ENCODE assay signal across 8 cellular contexts in genomic region chr2:100427627-100428258, GRCh38. TPM values are rescaled to one million over a fixed set of nuclear protein-coding genes. Genes with fewer than 3 reads are reported as not detected.
DNase-seq lines count a peak whose midpoint lies in the region; ATAC-seq, FAIRE-seq and TF ChIP-seq lines count a peak whose summit lies in the region.

No MANE protein-coding gene starts in this region.

- no peak overlapping the region for H2AFZ ChIP-seq in trophoblast cell (ENCODE audit: insufficient read depth, low read length, poor library complexity)

- H3K79me1 ChIP-seq in trophoblast cell (ENCODE audit: low read length) = no peaks in the 10 kb centered on the region

- 0 out of 2 replicates have a peak, but pooled peaks cover 4% of the 10 kb centered on the region for H3K9me3 ChIP-seq in NT2/D1 (ENCODE audit: insufficient read depth, low read length)
- H3K9me3 ChIP-seq in trophoblast cell (ENCODE audit: insufficient read depth, low read depth, low read length) = no peaks in the 10 kb centered on the region

- no peak overlapping the region for H3K4ac ChIP-seq in trophoblast cell (ENCODE audit: low read depth, low read length)

- H3K27ac ChIP-seq in 22Rv1 (no peak overlapping the region), trophoblast cell (ENCODE audit: low read depth, low read length) (no peak overlapping the region)

- H3K27me3 ChIP-seq in NT2/D1 (ENCODE audit: insufficient read depth, insufficient read length) = no peaks in the 10 kb centered on the region
- no peaks in the 10 kb centered on the region for H3K27me3 ChIP-seq in trophoblast cell (ENCODE audit: insufficient read depth, low read length)

- H3K4me3 ChIP-seq in NT2/D1 (ENCODE audit: insufficient read length, low read depth) (no peak overlapping the region), fibroblast of mammary gland (ENCODE audit: control insufficient read depth, low read depth, low read length) (no peak overlapping the region), trophoblast cell (ENCODE audit: low read depth, low read length) (no peak overlapping the region)

- no peak overlapping the region for H2BK12ac ChIP-seq in trophoblast cell (ENCODE audit: low read length)

- no peak for ATAC-seq in HG03025 (IDR thresholded peaks at IDR 0.05; ENCODE audit: low FRiP score, unreplicated experiment)

- no peak overlapping the region for H3K9ac ChIP-seq in NT2/D1 (ENCODE audit: insufficient read length, low read depth)
- no peak overlapping the region for H3K9ac ChIP-seq in trophoblast cell (ENCODE audit: low read length)

- H4K8ac ChIP-seq in trophoblast cell (ENCODE audit: low read depth, low read length) = no peak overlapping the region

- no peak overlapping the region for H2BK120ac ChIP-seq in trophoblast cell (ENCODE audit: insufficient read depth, low read length, poor library complexity)

- no peak overlapping the region for H3K18ac ChIP-seq in trophoblast cell (ENCODE audit: low read length)

- DNase-seq in GM13976 (ENCODE audit: low spot score) (peak; percentile 57), NT2/D1 (ENCODE audit: low read depth, low spot score) (peak; percentile 63), fibroblast of mammary gland (ENCODE audit: low read depth) (peak; percentile 61), trophoblast cell (peak; percentile 30 to 69), urothelium cell line (ENCODE audit: low spot score) (peak; percentile 65)
- peak; percentile 66 for DNase-seq in activated T-cell treated with anti-CD3 and anti-CD28 coated beads, Interleukin-2, amount 50 U/mL, for 1 hour

- H3K14ac ChIP-seq in trophoblast cell (ENCODE audit: low read length) = no peak overlapping the region

- H3K23ac ChIP-seq in trophoblast cell (ENCODE audit: low read length) = no peak overlapping the region

- H3K36me3 ChIP-seq in NT2/D1 (ENCODE audit: insufficient read depth, insufficient read length, low read length) = no peaks in the 10 kb centered on the region
- no peaks in the 10 kb centered on the region for H3K36me3 ChIP-seq in trophoblast cell (ENCODE audit: control insufficient read depth in 1 of 2, insufficient read depth in 2 of 2, low read length in 2 of 2)

- H3K4me2 ChIP-seq in trophoblast cell (ENCODE audit: low read length) = no peak overlapping the region

- no peak overlapping the region for H2BK5ac ChIP-seq in trophoblast cell (ENCODE audit: low read depth, low read length, poor library complexity)

- no peaks in the 10 kb centered on the region for H3K79me2 ChIP-seq in trophoblast cell (ENCODE audit: control insufficient read depth, insufficient read depth, low read length, poor library complexity)

- TF ChIP-seq CTCF in 22Rv1 (IDR thresholded peaks at IDR 0.05) (peak; percentile 76), GM13976 (IDR thresholded peaks at IDR 0.05; ENCODE audit: borderline replicate concordance, control extremely low read depth, extremely low read depth, insufficient read depth, missing control alignments) (peak; percentile 28), fibroblast of mammary gland (conservative IDR thresholded peaks at IDR 0.05; ENCODE audit: control insufficient read depth, insufficient read depth, low read depth, low read length) (peak; percentile 44)

- H4K12ac ChIP-seq in trophoblast cell (ENCODE audit: low read depth, low read length) = no peak overlapping the region

- H3K4me1 ChIP-seq in NT2/D1 (ENCODE audit: insufficient read depth, insufficient read length) (peaks cover 3% of the 10 kb centered on the region), trophoblast cell (ENCODE audit: control insufficient read depth in 1 of 2, insufficient read depth in 2 of 2, low read length in 2 of 2) (no peaks in the 10 kb centered on the region)

- H2AK5ac ChIP-seq in trophoblast cell (ENCODE audit: low read length) = no peak overlapping the region

- no peak overlapping the region for H4K91ac ChIP-seq in trophoblast cell (ENCODE audit: low read depth, low read length)

- FAIRE-seq in urothelium cell line (lab: Jason Lieb, UNC) = no peak

- in situ Hi-C loops in GM13976 (cut with MboI; ENCODE audit: low sequenced_read_pairs, unreplicated experiment) = loop anchor here (25.0 kb wide), 1 partner anchor 560 kb away; no protein-coding TSS in a partner anchor

- WGBS in trophoblast cell (ENCODE audit: extremely low coverage, insufficient coverage, insufficient read length) = no CpG with 5 or more reads among the region's 11 CpGs

RNA-seq across cellular contexts. Expression of gene CHST10, which starts 10.3 kb away (rescaled TPM):
- 8.3 and 8.8 TPM in 2 replicates for polyA plus RNA-seq in trophoblast cell (2013)

RNA-seq across cellular contexts. Expression of gene NMS, which starts 42.5 kb away (rescaled TPM):
- polyA plus RNA-seq in trophoblast cell (2013) = not detected in 2 replicates
